ENCODE assay signal across 14 cellular contexts in the genomic region with DNA sequence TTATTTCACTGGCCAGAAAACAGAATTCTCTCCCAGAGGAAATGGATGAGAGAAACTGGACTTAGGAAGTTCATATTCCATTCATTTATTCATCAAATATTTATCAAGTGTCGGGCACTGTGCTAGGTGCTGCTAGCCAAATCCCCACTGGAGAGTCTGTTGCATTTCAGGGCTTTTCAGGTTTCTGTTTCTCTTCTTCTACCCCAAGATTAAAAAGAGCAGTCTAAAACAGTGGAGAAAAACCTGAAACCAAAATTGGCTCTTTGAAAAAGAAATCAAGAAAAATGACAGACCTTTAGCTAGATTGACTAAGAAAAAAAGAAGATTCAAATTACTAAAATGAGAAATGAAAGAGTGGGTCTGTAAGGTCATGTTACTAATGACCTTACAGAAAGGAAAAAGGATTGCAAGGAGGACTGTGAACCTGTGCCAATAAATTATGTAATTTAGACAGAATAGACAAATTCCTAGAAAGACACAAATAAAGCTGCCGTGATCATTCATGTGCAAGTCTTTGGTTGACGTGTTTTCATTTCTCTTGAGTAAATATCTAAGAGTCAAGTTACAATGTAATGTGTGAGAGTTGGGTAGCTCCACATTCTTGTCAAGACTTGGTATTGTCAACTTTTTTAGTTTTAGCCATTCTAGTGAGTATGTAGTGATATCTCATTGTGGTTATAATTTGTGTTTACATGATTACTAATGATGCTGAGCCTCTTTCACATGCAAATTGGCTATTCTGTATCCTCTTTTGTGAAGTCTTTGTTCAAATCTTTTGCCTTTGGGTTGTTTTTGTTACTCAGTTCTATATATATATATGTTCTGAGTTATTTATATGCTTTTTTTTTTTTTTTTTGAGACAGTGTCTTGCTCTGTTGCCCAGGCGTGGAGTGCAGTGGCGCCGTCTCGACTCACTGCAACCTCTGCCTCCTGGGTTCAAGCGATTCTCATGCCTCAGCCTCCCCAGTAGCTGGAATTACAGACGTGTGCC.
DNase-seq lines count a peak whose midpoint lies in the region; ATAC-seq lines count a peak whose summit lies in the region.
"Had no signal": no experiment of that assay in that cellular context is flagged by ENCODE, and none has a peak within 500 bp of the region (broad histone marks: within the 10 kb centered on the region; RNA-seq: fewer than 3 reads in every experiment).

No MANE protein-coding gene starts in this region.

- peak; percentile 60 for DNase-seq in cerebellar cortex (ENCODE audit: low spot score)
- DNase-seq in stimulated activated naive CD4-positive, alpha-beta T cell treated with Interleukin-2 at 50 U/mL for 16 hours (lab: John Stamatoyannopoulos, UW) = no peak
- DNase-seq in stimulated activated CD4-positive, alpha-beta T cell treated with anti-CD3 and anti-CD28 coated beads, Interleukin-15, amount 100 ng/mL, for 24 hours = no peak
- DNase-seq: activated CD4-positive, alpha-beta memory T cell treated with anti-CD3 and anti-CD28 coated beads, Interleukin-2, amount 10 ng/mL, durations not matched to agents 7 days and 5 days; BE2C; MV-4-11; naive thymus-derived CD4-positive, alpha-beta T cell; NCI-H526 treated with DMSO at 0.1 percent for 48 hours had no signal

- no peak overlapping the region for H3K4me3 ChIP-seq in BLaER1

- peaks cover 45% of the 10 kb centered on the region for H3K4me1 ChIP-seq in BLaER1
- H3K4me1 ChIP-seq: BE2C had no signal

- no peak overlapping the region for H3K9ac ChIP-seq in BLaER1

- peaks cover 15% of the 10 kb centered on the region; the same call in 1 of the 2 replicates for H3K36me3 ChIP-seq in BLaER1
- H3K36me3 ChIP-seq: BE2C had no signal

- H3K9me3 ChIP-seq in BLaER1 = 0 out of 2 replicates have a peak, but pooled peaks cover 5% of the 10 kb centered on the region
- H3K9me3 ChIP-seq: BE2C had no signal

- H3K27me3 ChIP-seq in BLaER1 = no peaks in the 10 kb centered on the region
- H3K27me3 ChIP-seq: BE2C had no signal

- peak; percentile 51 for ATAC-seq in GM19351 (IDR thresholded peaks at IDR 0.05; ENCODE audit: unreplicated experiment)
- ATAC-seq in HG02973 (IDR thresholded peaks at IDR 0.05; ENCODE audit: unreplicated experiment) = peak; percentile 42
- ATAC-seq in HG03571 (IDR thresholded peaks at IDR 0.05; ENCODE audit: unreplicated experiment) = no peak
- no peak for ATAC-seq in HG03108 (IDR thresholded peaks at IDR 0.05; ENCODE audit: unreplicated experiment)
- ATAC-seq: naive thymus-derived CD4-positive, alpha-beta T cell; SK-N-SH treated with all-trans-retinoic acid at 6 μM for 48 hours had no signal

- H3K27ac ChIP-seq in BLaER1 = peak overlapping the region; percentile 16; the same call in 1 of the 2 replicates

- H4K20me1 ChIP-seq in BLaER1 = peaks cover 7% of the 10 kb centered on the region; the same call in 1 of the 2 replicates

- peak overlapping the region; percentile 68 for H3K4me2 ChIP-seq in BLaER1

Comparison
In these comparisons a context has a peak if more than half of its experiments do, and no peak if none do; other contexts are left out.
1. ATAC-seq: peak in GM19351 (single experiment) and HG02973 (single experiment); none in HG03571 (single experiment) and HG03108 (single experiment).